ENCODE assay signal across 15 cellular contexts in genomic region chr11:64712430-64713030, GRCh38. TPM values are rescaled to one million over a fixed set of nuclear protein-coding genes. Genes with fewer than 3 reads are reported as not detected.
DNase-seq lines count a peak whose midpoint lies in the region; ATAC-seq and TF ChIP-seq lines count a peak whose summit lies in the region.
"Had no signal": no experiment of that assay in that cellular context is flagged by ENCODE, and none has a peak within 500 bp of the region (broad histone marks: within the 10 kb centered on the region; RNA-seq: fewer than 3 reads in every experiment).

No MANE protein-coding gene starts in this region.

- peaks cover 77% of the 10 kb centered on the region for H3K27me3 Mint-ChIP-seq in T-helper 1 cell treated with Interleukin-12 subunit alpha and Interleukin-12 subunit beta and Interleukin-4 antibody, amounts not matched to agents 30 μg/mL and 1 μg/mL, for 36 hours (ENCODE audit: low read depth)

- H3K4me3 ChIP-seq in iPS-18c (ENCODE audit: insufficient read depth, low read depth, low read length) (peak overlapping the region; percentile 44), upper lobe of right lung (no peak overlapping the region), ascending aorta (no peak overlapping the region)
- H3K4me3 ChIP-seq: lung had no signal

- no peaks in the 10 kb centered on the region for H3K36me3 ChIP-seq in upper lobe of right lung
- no peaks in the 10 kb centered on the region for H3K36me3 ChIP-seq in ascending aorta
- H3K36me3 ChIP-seq: BE2C had no signal

- H3K9me3 ChIP-seq in iPS-18c (ENCODE audit: control insufficient read depth, insufficient read depth, low read length) = no peaks in the 10 kb centered on the region
- H3K9me3 ChIP-seq in upper lobe of right lung = no peaks in the 10 kb centered on the region
- no peaks in the 10 kb centered on the region for H3K9me3 ChIP-seq in ascending aorta
- H3K9me3 ChIP-seq: BE2C had no signal

- intact Hi-C loops in upper lobe of right lung (cut with DNase I) = no loop called here
- intact Hi-C loops in ascending aorta (cut with DNase I) = loop anchor here (10.0 kb wide), 1 partner anchor 338 kb away; no protein-coding TSS in a partner anchor

- peak; percentile 26 for DNase-seq in stimulated activated CD4-positive, alpha-beta T cell treated with anti-CD3 and anti-CD28 coated beads, Interleukin-15, amount 100 ng/mL, for 24 hours
- no peak for DNase-seq in stimulated activated CD4-positive, alpha-beta T cell treated with anti-CD3 and anti-CD28 coated beads, Interleukin-4, amount 100 ng/mL, for 4 hours
- DNase-seq in upper lobe of right lung = peak; percentile 62
- DNase-seq in DMS53 (lab: John Stamatoyannopoulos, UW) = no peak
- DNase-seq in anterior cingulate cortex (lab: John Stamatoyannopoulos, UW) = no peak
- DNase-seq in ascending aorta (ENCODE audit: low spot score in 2 of 2) = no peak
- DNase-seq: effector memory CD4-positive, alpha-beta T cell; Right ventricle myocardium superior; T1000 had no signal

- H3K4me3 Mint-ChIP-seq in T-helper 1 cell treated with Interleukin-12 subunit alpha and Interleukin-12 subunit beta and Interleukin-4 antibody, amounts not matched to agents 30 μg/mL and 1 μg/mL, for 36 hours = peak overlapping the region; percentile 29
- H3K4me3 Mint-ChIP-seq: activated naive CD4-positive, alpha-beta T cell treated with anti-CD3 and anti-CD28 coated beads, Interleukin-2, amount 10 ng/mL, durations not matched to agents 7 days and 5 days had no signal

- no peaks in the 10 kb centered on the region for H3K36me3 Mint-ChIP-seq in T-helper 1 cell treated with Interleukin-12 subunit alpha and Interleukin-12 subunit beta and Interleukin-4 antibody, amounts not matched to agents 30 μg/mL and 1 μg/mL, for 36 hours (ENCODE audit: low read depth)
- H3K36me3 Mint-ChIP-seq: activated naive CD4-positive, alpha-beta T cell treated with anti-CD3 and anti-CD28 coated beads, Interleukin-2, amount 10 ng/mL, durations not matched to agents 7 days and 5 days had no signal

- peak; percentile 10 for ATAC-seq in upper lobe of right lung

- H3K27ac ChIP-seq in upper lobe of right lung (no peak overlapping the region), ascending aorta (no peak overlapping the region)

- no peaks in the 10 kb centered on the region for H3K4me1 ChIP-seq in upper lobe of right lung
- H3K4me1 ChIP-seq in ascending aorta = peaks cover 0 to 3% of the 10 kb centered on the region in 2 donors
- H3K4me1 ChIP-seq: BE2C had no signal

- H3K27me3 ChIP-seq in upper lobe of right lung = peaks cover 87% of the 10 kb centered on the region
- H3K27me3 ChIP-seq in ascending aorta = peaks cover 30% of the 10 kb centered on the region
- H3K27me3 ChIP-seq: BE2C had no signal

- peaks cover 9% of the 10 kb centered on the region for H3K4me1 Mint-ChIP-seq in T-helper 1 cell treated with Interleukin-12 subunit alpha and Interleukin-12 subunit beta and Interleukin-4 antibody, amounts not matched to agents 30 μg/mL and 1 μg/mL, for 36 hours (ENCODE audit: low read depth)

- no peak for TF ChIP-seq CTCF in upper lobe of right lung (IDR thresholded peaks at IDR 0.05)
- TF ChIP-seq CTCF in ascending aorta (IDR thresholded peaks at IDR 0.05) = no peak

- no peak overlapping the region for H3K27ac Mint-ChIP-seq in T-helper 1 cell treated with Interleukin-12 subunit alpha and Interleukin-12 subunit beta and Interleukin-4 antibody, amounts not matched to agents 30 μg/mL and 1 μg/mL, for 36 hours
- H3K27ac Mint-ChIP-seq: activated naive CD4-positive, alpha-beta T cell treated with anti-CD3 and anti-CD28 coated beads, Interleukin-2, amount 10 ng/mL, durations not matched to agents 7 days and 5 days had no signal

- no peaks in the 10 kb centered on the region for H3K9me3 Mint-ChIP-seq in T-helper 1 cell treated with Interleukin-12 subunit alpha and Interleukin-12 subunit beta and Interleukin-4 antibody, amounts not matched to agents 30 μg/mL and 1 μg/mL, for 36 hours
- H3K9me3 Mint-ChIP-seq: activated naive CD4-positive, alpha-beta T cell treated with anti-CD3 and anti-CD28 coated beads, Interleukin-2, amount 10 ng/mL, durations not matched to agents 7 days and 5 days had no signal

RNA-seq across cellular contexts. Expression of gene NRXN2, which starts 10.5 kb away (rescaled TPM):
- 0.72 TPM for total RNA-seq in upper lobe of right lung
- total RNA-seq in ascending aorta = 26.0 TPM

RNA-seq across cellular contexts. Expression of gene RASGRP2, which starts 31.4 kb away (rescaled TPM):
- total RNA-seq in upper lobe of right lung (27.6 TPM), ascending aorta (44.2 TPM)
- total RNA-seq: H4 had no signal

RNA-seq across cellular contexts. Expression of gene PYGM, which starts 47.2 kb away (rescaled TPM):
- total RNA-seq in upper lobe of right lung (2.0 TPM), ascending aorta (13.9 TPM)

Comparison
In these comparisons a context has a peak if more than half of its experiments do, and no peak if none do; other contexts are left out.
1. DNase-seq: peak in stimulated activated CD4-positive, alpha-beta T cell treated with anti-CD3 and anti-CD28 coated beads, Interleukin-15, amount 100 ng/mL, for 24 hours (single experiment) and upper lobe of right lung (single experiment); none in stimulated activated CD4-positive, alpha-beta T cell treated with anti-CD3 and anti-CD28 coated beads, Interleukin-4, amount 100 ng/mL, for 4 hours (0 of 2), DMS53 (single experiment), anterior cingulate cortex (0 of 58) and ascending aorta (0 of 2).
2. RNA of gene NRXN2, which starts 10.5 kb away (total RNA-seq): 26.0 TPM in ascending aorta (single experiment); 0.72 TPM in upper lobe of right lung (single experiment); every median in the first group is over 10 times any median in the second.